1 cellular context compared by ENCODE assay signal in the genomic region with DNA sequence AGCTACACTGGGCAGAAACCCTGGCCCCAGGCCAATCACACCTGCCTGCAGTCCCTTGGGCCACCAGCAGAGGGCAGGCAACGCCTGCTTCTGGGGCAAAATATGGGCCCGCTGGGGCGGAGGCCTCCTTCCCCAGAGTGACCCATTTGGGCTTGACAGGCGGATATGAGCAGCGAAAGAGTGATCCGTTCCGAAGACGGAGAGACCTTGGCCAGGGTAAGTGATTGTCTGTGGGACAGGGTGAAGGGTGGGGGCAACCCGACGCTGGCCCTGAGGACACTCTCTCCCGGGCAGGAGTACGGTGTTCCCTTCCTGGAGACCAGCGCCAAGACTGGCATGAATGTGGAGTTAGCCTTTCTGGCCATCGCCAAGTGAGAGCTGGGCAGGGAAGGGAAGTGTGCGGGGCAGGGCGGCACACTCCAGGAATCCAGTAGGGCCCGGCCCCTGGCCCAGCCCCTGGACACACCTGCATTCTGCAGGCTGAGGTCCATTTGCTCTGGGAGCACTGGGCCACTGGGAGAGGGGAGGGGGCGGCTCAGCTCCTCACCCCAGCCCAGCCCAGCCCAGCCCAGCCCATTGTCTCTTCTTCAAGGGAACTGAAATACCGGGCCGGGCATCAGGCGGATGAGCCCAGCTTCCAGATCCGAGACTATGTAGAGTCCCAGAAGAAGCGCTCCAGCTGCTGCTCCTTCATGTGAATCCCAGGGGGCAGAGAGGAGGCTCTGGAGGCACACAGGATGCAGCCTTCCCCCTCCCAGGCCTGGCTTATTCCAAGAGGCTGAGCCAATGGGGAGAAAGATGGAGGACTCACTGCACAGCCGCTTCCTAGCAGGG.
A peak's percentile ranks its signal among the peaks of the same experiment; 100 is the strongest.
TF ChIP-seq lines count a peak whose summit lies in the region.

No MANE protein-coding gene starts in this region.

TF ChIP-seq in HepG2, 621 proteins besides CTCF, POLR2A, EP300 and RAD21 (continued from another document and continues in another):
- 0 out of 2 replicates have a peak, but pooled peaks have one; percentile 16 for TF ChIP-seq SP4 (CRISPR knock-in tag; IDR thresholded peaks at IDR 0.05)
- no peak for TF ChIP-seq ZNF431 (CRISPR knock-in tag; IDR thresholded peaks at IDR 0.05; ENCODE audit: borderline replicate concordance, low read depth)
- TF ChIP-seq, protein P1, sequence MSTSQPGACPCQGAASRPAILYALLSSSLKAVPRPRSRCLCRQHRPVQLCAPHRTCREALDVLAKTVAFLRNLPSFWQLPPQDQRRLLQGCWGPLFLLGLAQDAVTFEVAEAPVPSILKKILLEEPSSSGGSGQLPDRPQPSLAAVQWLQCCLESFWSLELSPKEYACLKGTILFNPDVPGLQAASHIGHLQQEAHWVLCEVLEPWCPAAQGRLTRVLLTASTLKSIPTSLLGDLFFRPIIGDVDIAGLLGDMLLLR (CRISPR knock-in tag; IDR thresholded peaks at IDR 0.05), result peak; percentile 21; the same call in 1 of the 2 replicates
- TF ChIP-seq, protein P2, sequence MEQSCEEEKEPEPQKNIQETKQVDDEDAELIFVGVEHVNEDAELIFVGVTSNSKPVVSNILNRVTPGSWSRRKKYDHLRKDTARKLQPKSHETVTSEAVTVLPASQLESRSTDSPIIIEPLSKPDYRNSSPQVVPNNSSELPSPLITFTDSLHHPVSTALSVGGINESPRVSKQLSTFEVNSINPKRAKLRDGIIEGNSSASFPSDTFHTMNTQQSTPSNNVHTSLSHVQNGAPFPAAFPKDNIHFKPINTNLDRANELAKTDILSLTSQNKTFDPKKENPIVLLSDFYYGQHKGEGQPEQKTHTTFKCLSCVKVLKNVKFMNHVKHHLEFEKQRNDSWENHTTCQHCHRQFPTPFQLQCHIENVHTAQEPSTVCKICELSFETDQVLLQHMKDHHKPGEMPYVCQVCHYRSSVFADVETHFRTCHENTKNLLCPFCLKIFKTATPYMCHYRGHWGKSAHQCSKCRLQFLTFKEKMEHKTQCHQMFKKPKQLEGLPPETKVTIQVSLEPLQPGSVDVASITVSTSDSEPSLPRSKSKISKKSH (CRISPR knock-in tag; IDR thresholded peaks at IDR 0.05; ENCODE audit: borderline replicate concordance), result no peak; the same call in 1 of the 2 replicates
- 0 out of 2 replicates have a peak, but pooled peaks have one; percentile 27 for TF ChIP-seq RELA (CRISPR knock-in tag; IDR thresholded peaks at IDR 0.05)
- peak; percentile 77 for TF ChIP-seq ERF (CRISPR knock-in tag; IDR thresholded peaks at IDR 0.05)
- TF ChIP-seq KLF9 (CRISPR knock-in tag; IDR thresholded peaks at IDR 0.05; ENCODE audit: low read depth), result peak; percentile 55; the same call in 1 of the 2 replicates
- TF ChIP-seq GATAD2A (CRISPR knock-in tag; IDR thresholded peaks at IDR 0.05), result peak; percentile 65
- TF ChIP-seq MYC (CRISPR knock-in tag; IDR thresholded peaks at IDR 0.05; ENCODE audit: borderline replicate concordance), result no peak; the same call in 1 of the 2 replicates
- TF ChIP-seq, protein P3, sequence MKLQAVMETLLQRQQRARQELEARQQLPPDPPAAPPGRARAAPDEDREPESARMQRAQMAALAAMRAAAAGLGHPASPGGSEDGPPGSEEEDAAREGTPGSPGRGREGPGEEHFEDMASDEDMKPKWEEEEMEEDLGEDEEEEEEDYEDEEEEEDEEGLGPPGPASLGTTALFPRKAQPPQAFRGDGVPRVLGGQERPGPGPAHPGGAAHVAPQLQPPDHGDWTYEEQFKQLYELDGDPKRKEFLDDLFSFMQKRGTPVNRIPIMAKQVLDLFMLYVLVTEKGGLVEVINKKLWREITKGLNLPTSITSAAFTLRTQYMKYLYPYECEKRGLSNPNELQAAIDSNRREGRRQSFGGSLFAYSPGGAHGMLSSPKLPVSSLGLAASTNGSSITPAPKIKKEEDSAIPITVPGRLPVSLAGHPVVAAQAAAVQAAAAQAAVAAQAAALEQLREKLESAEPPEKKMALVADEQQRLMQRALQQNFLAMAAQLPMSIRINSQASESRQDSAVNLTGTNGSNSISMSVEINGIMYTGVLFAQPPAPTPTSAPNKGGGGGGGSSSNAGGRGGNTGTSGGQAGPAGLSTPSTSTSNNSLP (IDR thresholded peaks at IDR 0.05; ENCODE audit: low read depth, low read length), result no peak
- 0 out of 2 replicates have a peak, but pooled peaks have one; percentile 18 for TF ChIP-seq ZNF629 (CRISPR knock-in tag; conservative IDR thresholded peaks at IDR 0.05)
- TF ChIP-seq NFKB2 (CRISPR knock-in tag; IDR thresholded peaks at IDR 0.05; ENCODE audit: borderline replicate concordance), result peak; percentile 74; the same call in 1 of the 2 replicates
- TF ChIP-seq ZNF335 (CRISPR knock-in tag; IDR thresholded peaks at IDR 0.05), result peak; percentile 73; the same call in 1 of the 2 replicates
- peak; percentile 51 for TF ChIP-seq ZFP36 (IDR thresholded peaks at IDR 0.05; ENCODE audit: borderline replicate concordance, low read depth, low read length, partially characterized antibody)
- peak; percentile 46 for TF ChIP-seq ZNF883 (CRISPR knock-in tag; IDR thresholded peaks at IDR 0.05; ENCODE audit: not compliant biosample characterization)
- no peak for TF ChIP-seq NR2F1 (CRISPR knock-in tag; IDR thresholded peaks at IDR 0.05)
- TF ChIP-seq, protein P4, sequence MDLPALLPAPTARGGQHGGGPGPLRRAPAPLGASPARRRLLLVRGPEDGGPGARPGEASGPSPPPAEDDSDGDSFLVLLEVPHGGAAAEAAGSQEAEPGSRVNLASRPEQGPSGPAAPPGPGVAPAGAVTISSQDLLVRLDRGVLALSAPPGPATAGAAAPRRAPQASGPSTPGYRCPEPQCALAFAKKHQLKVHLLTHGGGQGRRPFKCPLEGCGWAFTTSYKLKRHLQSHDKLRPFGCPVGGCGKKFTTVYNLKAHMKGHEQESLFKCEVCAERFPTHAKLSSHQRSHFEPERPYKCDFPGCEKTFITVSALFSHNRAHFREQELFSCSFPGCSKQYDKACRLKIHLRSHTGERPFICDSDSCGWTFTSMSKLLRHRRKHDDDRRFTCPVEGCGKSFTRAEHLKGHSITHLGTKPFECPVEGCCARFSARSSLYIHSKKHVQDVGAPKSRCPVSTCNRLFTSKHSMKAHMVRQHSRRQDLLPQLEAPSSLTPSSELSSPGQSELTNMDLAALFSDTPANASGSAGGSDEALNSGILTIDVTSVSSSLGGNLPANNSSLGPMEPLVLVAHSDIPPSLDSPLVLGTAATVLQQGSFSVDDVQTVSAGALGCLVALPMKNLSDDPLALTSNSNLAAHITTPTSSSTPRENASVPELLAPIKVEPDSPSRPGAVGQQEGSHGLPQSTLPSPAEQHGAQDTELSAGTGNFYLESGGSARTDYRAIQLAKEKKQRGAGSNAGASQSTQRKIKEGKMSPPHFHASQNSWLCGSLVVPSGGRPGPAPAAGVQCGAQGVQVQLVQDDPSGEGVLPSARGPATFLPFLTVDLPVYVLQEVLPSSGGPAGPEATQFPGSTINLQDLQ (CRISPR knock-in tag; IDR thresholded peaks at IDR 0.05), result no peak
- TF ChIP-seq, protein P5, sequence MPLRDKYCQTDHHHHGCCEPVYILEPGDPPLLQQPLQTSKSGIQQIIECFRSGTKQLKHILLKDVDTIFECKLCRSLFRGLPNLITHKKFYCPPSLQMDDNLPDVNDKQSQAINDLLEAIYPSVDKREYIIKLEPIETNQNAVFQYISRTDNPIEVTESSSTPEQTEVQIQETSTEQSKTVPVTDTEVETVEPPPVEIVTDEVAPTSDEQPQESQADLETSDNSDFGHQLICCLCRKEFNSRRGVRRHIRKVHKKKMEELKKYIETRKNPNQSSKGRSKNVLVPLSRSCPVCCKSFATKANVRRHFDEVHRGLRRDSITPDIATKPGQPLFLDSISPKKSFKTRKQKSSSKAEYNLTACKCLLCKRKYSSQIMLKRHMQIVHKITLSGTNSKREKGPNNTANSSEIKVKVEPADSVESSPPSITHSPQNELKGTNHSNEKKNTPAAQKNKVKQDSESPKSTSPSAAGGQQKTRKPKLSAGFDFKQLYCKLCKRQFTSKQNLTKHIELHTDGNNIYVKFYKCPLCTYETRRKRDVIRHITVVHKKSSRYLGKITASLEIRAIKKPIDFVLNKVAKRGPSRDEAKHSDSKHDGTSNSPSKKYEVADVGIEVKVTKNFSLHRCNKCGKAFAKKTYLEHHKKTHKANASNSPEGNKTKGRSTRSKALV (CRISPR knock-in tag; IDR thresholded peaks at IDR 0.05), result peak; percentile 34; the same call in 1 of the 2 replicates
- TF ChIP-seq TAF1 (CRISPR knock-in tag; IDR thresholded peaks at IDR 0.05), result peak; percentile 34; the same call in 1 of the 2 replicates
- TF ChIP-seq, protein P6, sequence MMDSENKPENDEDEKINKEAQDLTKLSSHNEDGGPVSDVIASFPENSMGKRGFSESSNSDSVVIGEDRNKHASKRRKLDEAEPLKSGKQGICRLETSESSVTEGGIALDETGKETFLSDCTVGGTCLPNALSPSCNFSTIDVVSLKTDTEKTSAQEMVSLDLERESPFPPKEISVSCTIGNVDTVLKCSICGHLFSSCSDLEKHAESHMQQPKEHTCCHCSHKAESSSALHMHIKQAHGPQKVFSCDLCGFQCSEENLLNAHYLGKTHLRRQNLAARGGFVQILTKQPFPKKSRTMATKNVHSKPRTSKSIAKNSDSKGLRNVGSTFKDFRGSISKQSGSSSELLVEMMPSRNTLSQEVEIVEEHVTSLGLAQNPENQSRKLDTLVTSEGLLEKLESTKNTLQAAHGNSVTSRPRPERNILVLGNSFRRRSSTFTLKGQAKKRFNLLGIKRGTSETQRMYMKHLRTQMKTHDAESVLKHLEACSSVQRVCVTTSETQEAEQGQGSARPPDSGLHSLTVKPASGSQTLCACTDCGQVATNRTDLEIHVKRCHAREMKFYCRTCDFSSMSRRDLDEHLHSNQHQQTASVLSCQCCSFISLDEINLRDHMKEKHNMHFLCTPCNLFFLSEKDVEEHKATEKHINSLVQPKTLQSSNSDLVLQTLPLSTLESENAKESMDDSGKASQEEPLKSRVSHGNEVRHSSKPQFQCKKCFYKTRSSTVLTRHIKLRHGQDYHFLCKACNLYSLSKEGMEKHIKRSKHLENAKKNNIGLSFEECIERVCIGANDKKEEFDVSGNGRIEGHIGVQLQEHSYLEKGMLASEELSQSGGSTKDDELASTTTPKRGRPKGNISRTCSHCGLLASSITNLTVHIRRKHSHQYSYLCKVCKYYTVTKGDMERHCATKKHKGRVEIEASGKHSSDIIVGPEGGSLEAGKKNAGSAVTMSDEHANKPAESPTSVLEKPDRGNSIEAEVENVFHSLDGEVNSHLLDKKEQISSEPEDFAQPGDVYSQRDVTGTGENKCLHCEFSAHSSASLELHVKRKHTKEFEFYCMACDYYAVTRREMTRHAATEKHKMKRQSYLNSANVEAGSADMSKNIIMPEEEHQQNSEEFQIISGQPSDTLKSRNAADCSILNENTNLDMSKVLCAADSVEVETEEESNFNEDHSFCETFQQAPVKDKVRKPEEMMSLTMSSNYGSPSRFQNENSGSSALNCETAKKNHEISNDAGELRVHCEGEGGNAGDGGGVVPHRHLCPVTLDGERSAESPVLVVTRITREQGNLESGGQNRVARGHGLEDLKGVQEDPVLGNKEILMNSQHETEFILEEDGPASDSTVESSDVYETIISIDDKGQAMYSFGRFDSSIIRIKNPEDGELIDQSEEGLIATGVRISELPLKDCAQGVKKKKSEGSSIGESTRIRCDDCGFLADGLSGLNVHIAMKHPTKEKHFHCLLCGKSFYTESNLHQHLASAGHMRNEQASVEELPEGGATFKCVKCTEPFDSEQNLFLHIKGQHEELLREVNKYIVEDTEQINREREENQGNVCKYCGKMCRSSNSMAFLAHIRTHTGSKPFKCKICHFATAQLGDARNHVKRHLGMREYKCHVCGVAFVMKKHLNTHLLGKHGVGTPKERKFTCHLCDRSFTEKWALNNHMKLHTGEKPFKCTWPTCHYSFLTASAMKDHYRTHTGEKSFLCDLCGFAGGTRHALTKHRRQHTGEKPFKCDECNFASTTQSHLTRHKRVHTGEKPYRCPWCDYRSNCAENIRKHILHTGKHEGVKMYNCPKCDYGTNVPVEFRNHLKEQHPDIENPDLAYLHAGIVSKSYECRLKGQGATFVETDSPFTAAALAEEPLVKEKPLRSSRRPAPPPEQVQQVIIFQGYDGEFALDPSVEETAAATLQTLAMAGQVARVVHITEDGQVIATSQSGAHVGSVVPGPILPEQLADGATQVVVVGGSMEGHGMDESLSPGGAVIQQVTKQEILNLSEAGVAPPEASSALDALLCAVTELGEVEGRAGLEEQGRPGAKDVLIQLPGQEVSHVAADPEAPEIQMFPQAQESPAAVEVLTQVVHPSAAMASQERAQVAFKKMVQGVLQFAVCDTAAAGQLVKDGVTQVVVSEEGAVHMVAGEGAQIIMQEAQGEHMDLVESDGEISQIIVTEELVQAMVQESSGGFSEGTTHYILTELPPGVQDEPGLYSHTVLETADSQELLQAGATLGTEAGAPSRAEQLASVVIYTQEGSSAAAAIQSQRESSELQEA (CRISPR knock-in tag; IDR thresholded peaks at IDR 0.05; ENCODE audit: not compliant biosample characterization), result no peak
- TF ChIP-seq ZSCAN31 (CRISPR knock-in tag; IDR thresholded peaks at IDR 0.05; ENCODE audit: low read depth), result 0 out of 2 replicates have a peak, but pooled peaks have one; percentile 31
- TF ChIP-seq ZNF7 (CRISPR knock-in tag; IDR thresholded peaks at IDR 0.05), result no peak
- 0 out of 2 replicates have a peak, but pooled peaks have one; percentile 31 for TF ChIP-seq ZKSCAN8 (CRISPR knock-in tag; IDR thresholded peaks at IDR 0.05; ENCODE audit: borderline replicate concordance)
- TF ChIP-seq ZSCAN30 (CRISPR knock-in tag; IDR thresholded peaks at IDR 0.05), result no peak
- TF ChIP-seq, protein P7, sequence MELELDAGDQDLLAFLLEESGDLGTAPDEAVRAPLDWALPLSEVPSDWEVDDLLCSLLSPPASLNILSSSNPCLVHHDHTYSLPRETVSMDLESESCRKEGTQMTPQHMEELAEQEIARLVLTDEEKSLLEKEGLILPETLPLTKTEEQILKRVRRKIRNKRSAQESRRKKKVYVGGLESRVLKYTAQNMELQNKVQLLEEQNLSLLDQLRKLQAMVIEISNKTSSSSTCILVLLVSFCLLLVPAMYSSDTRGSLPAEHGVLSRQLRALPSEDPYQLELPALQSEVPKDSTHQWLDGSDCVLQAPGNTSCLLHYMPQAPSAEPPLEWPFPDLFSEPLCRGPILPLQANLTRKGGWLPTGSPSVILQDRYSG (CRISPR knock-in tag; IDR thresholded peaks at IDR 0.05), result peak; percentile 74; the same call in 1 of the 2 replicates
- no peak for TF ChIP-seq ZFP36L2 (CRISPR knock-in tag; IDR thresholded peaks at IDR 0.05)
- peak; percentile 100 for TF ChIP-seq STAG1 (CRISPR knock-in tag; IDR thresholded peaks at IDR 0.05)
- 0 out of 2 replicates have a peak, but pooled peaks have one; percentile 47 for TF ChIP-seq IRX3 (CRISPR knock-in tag; IDR thresholded peaks at IDR 0.05; ENCODE audit: borderline replicate concordance, low read depth)
- no peak for TF ChIP-seq HOXA9 (CRISPR knock-in tag; IDR thresholded peaks at IDR 0.05; ENCODE audit: borderline replicate concordance)
- TF ChIP-seq ZFP62 (CRISPR knock-in tag; IDR thresholded peaks at IDR 0.05), result no peak
- TF ChIP-seq FOXJ3 (CRISPR knock-in tag; IDR thresholded peaks at IDR 0.05; ENCODE audit: borderline replicate concordance), result 0 out of 2 replicates have a peak, but pooled peaks have one; percentile 32
- TF ChIP-seq, protein P8, sequence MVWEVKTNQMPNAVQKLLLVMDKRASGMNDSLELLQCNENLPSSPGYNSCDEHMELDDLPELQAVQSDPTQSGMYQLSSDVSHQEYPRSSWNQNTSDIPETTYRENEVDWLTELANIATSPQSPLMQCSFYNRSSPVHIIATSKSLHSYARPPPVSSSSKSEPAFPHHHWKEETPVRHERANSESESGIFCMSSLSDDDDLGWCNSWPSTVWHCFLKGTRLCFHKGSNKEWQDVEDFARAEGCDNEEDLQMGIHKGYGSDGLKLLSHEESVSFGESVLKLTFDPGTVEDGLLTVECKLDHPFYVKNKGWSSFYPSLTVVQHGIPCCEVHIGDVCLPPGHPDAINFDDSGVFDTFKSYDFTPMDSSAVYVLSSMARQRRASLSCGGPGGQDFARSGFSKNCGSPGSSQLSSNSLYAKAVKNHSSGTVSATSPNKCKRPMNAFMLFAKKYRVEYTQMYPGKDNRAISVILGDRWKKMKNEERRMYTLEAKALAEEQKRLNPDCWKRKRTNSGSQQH (CRISPR knock-in tag; IDR thresholded peaks at IDR 0.05; ENCODE audit: low read depth), result 0 out of 2 replicates have a peak, but pooled peaks have one; percentile 24
- TF ChIP-seq ZNF44 (CRISPR knock-in tag; IDR thresholded peaks at IDR 0.05), result 0 out of 2 replicates have a peak, but pooled peaks have one; percentile 65
- TF ChIP-seq ZNF205 (CRISPR knock-in tag; IDR thresholded peaks at IDR 0.05), result peak; percentile 55; the same call in 1 of the 2 replicates
- TF ChIP-seq ZC3H13 (CRISPR knock-in tag; IDR thresholded peaks at IDR 0.05), result no peak
